Comparison of ENCODE assay signal across 8 cellular contexts in the genomic region with DNA sequence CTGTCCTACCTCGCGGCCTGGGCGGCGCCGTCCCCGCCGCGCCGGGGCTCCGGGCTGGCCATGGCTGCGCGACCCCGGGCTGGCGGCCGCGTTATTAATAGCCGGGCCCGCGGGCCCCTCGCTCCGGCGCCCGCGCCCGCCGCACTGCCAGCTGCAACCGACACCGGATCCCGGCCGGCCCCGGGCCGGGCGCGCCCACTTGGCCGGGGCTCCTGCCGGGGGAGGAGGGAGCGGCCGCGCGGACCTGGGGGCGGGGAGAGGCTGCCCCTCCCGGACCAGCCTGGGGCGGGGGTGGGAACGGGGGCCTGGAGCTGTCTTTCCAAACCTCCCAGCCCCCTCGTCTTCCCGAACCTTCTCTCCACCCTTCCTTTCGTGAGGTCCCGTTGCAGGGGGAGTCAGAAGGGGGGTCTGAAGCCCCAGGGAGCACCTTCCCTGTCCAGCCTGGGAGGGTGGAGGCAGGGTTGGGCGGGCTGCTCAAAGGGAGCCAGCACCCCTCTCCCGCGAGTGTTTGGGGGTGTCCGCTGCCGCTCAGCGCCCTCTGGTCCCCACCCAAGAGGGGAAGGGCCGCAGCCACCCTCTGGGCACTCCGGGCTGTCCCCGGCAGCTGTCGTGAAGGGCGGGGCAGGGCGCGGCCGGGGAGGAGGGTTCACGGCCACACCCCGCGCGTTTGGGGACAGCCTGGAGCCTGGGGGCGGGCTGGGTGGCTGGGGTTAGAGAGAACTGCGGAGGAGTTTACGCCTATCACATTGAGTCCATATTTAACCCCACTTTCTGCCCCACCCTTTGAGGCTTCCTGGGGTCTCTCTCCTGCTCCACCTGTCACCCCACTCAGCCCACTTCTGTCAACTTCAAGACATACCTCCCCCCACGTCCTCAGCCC. TPM values are rescaled to one million over a fixed set of nuclear protein-coding genes. Genes with fewer than 3 reads are reported as not detected.
DNase-seq lines count a peak whose midpoint lies in the region; ATAC-seq lines count a peak whose summit lies in the region.

A gene (minus strand): TSS at position 172 of the 880 bp plus-strand sequence. CDS start 110 bp downstream, at position 62.

- H3K9me3 Mint-ChIP-seq in stimulated activated naive CD8-positive, alpha-beta T cell treated with anti-CD3 and anti-CD28 coated beads, Interleukin-15, amount 100 ng/mL, for 72 hours, result no peaks in the 10 kb centered on the region

- H3K27me3 Mint-ChIP-seq in stimulated activated naive CD8-positive, alpha-beta T cell treated with anti-CD3 and anti-CD28 coated beads, Interleukin-15, amount 100 ng/mL, for 72 hours, result peaks cover 69% of the 10 kb centered on the region

- DNase-seq in NCI-H82 (lab: John Stamatoyannopoulos, UW) (peak; percentile 35), NCI-H82 treated with DMSO at 0.1 percent for 48 hours (lab: John Stamatoyannopoulos, UW; ENCODE audit: unreplicated experiment) (no peak), RPMI7951 (ENCODE audit: low read depth) (peak; percentile 84), dermis microvascular lymphatic vessel endothelial cell (ENCODE audit: low read depth in 2 of 2) (peak in 1 of 2 donors; percentile 30), left colon (peak; percentile 91), KG1 (lab: John Stamatoyannopoulos, UW) (no peak)
- DNase-seq in stimulated activated naive CD8-positive, alpha-beta T cell treated with anti-CD3 and anti-CD28 coated beads, Interleukin-15, amount 100 ng/mL, for 72 hours, result no peak

- ATAC-seq in left colon (peak; percentile 78), GM18517 (IDR thresholded peaks at IDR 0.05; ENCODE audit: unreplicated experiment) (no peak)
- ATAC-seq in stimulated activated naive CD8-positive, alpha-beta T cell treated with anti-CD3 and anti-CD28 coated beads, Interleukin-15, amount 100 ng/mL, for 72 hours, result peak; percentile 72

- H3K27ac Mint-ChIP-seq in stimulated activated naive CD8-positive, alpha-beta T cell treated with anti-CD3 and anti-CD28 coated beads, Interleukin-15, amount 100 ng/mL, for 72 hours, result no peak within 1 kb of the TSS

- peak within 1 kb of the TSS; percentile 5 to 58 for H3K4me3 Mint-ChIP-seq in stimulated activated naive CD8-positive, alpha-beta T cell treated with anti-CD3 and anti-CD28 coated beads, Interleukin-15, amount 100 ng/mL, for 72 hours

- intact Hi-C loops in left colon (cut with DNase I, micrococcal nuclease), result no loop called here

- H3K4me1 Mint-ChIP-seq in stimulated activated naive CD8-positive, alpha-beta T cell treated with anti-CD3 and anti-CD28 coated beads, Interleukin-15, amount 100 ng/mL, for 72 hours, result peaks cover 8% of the 10 kb centered on the region

RNA-seq across cellular contexts. Expression of the gene that starts here (rescaled TPM):
- total RNA-seq in RPMI7951 (2014; rRNA removed; shearing (Covaris generic)), result 20.5 and 21.5 TPM in 2 replicates
- 11.7 and 14.7 TPM in 2 replicates for total RNA-seq in dermis microvascular lymphatic vessel endothelial cell
- total RNA-seq in left colon, result 10 to 100 TPM; 16.4 to 20.3 TPM

Comparison
In these comparisons a context has a peak if more than half of its experiments do, and no peak if none do; other contexts are left out.
1. DNase-seq: peak in NCI-H82 (single experiment), RPMI7951 (single experiment) and left colon (2 of 2); none in NCI-H82 treated with DMSO at 0.1 percent for 48 hours (single experiment), stimulated activated naive CD8-positive, alpha-beta T cell treated with anti-CD3 and anti-CD28 coated beads, Interleukin-15, amount 100 ng/mL, for 72 hours (0 of 2) and KG1 (single experiment).